ENCODE assay signal across 19 cellular contexts in genomic region chr11:47229161-47229560, GRCh38. TPM values are rescaled to one million over a fixed set of nuclear protein-coding genes. Genes with fewer than 3 reads are reported as not detected.
DNase-seq lines count a peak whose midpoint lies in the region; ATAC-seq, FAIRE-seq and TF ChIP-seq lines count a peak whose summit lies in the region.
"Had no signal": no experiment of that assay in that cellular context is flagged by ENCODE, and none has a peak within 500 bp of the region (broad histone marks: within the 10 kb centered on the region; RNA-seq: fewer than 3 reads in every experiment).

No MANE protein-coding gene starts in this region.

- in situ Hi-C loops in HepG2 (cut with HindIII; ENCODE audit: extremely low pct_ligation_motif_present, low pct_unique_long_range_greater_than_20kb): no loop called here

- TF ChIP-seq CTCF in HepG2 (CRISPR knock-in tag; IDR thresholded peaks at IDR 0.05) (no peak), right lobe of liver (IDR thresholded peaks at IDR 0.05) (no peak)

- H3K4me3 ChIP-seq in HepG2 (replicated peaks in 1 of 3; ENCODE audit: insufficient read depth in 1 of 3, low read depth in 2 of 3, low read length in 3 of 3): no peak overlapping the region
- no peak overlapping the region for H3K4me3 ChIP-seq in right lobe of liver
- H3K4me3 ChIP-seq: BLaER1 treated with 17β-estradiol and CSF1 and Interleukin-3, amounts not matched to agents 10 nM and 100 nM; K562 had no signal

- H3K9me3 Mint-ChIP-seq in T-helper 1 cell treated with Interleukin-12 subunit alpha and Interleukin-12 subunit beta and Interleukin-4 antibody, amounts not matched to agents 30 μg/mL and 1 μg/mL, for 36 hours: no peaks in the 10 kb centered on the region
- no peaks in the 10 kb centered on the region for H3K9me3 Mint-ChIP-seq in activated naive CD8-positive, alpha-beta T cell treated with anti-CD3 and anti-CD28 coated beads for 36 hours
- H3K9me3 Mint-ChIP-seq in stimulated activated memory B cell treated with anti-CD40 and anti-IgM and Interleukin-4, amounts not matched to agents 10 μg/mL and 1 μg/mL and 100 μg/mL, for 72 hours: no peaks in the 10 kb centered on the region

- H3K9me3 ChIP-seq in HepG2 (ENCODE audit: low read length) (no peaks in the 10 kb centered on the region), right lobe of liver (no peaks in the 10 kb centered on the region)
- H3K9me3 ChIP-seq: BLaER1 treated with 17β-estradiol and CSF1 and Interleukin-3, amounts not matched to agents 10 nM and 100 nM had no signal

- no peak overlapping the region for H3K4me2 ChIP-seq in HepG2 (ENCODE audit: low read depth, low read length)
- H3K4me2 ChIP-seq: BLaER1 treated with 17β-estradiol and CSF1 and Interleukin-3, amounts not matched to agents 10 nM and 100 nM had no signal

- no peak overlapping the region for H3K9ac ChIP-seq in HepG2 (ENCODE audit: insufficient read depth, low read depth, low read length)
- H3K9ac ChIP-seq: BLaER1 treated with 17β-estradiol and CSF1 and Interleukin-3, amounts not matched to agents 10 nM and 100 nM had no signal

- DNase-seq in T-helper 1 cell: no peak
- DNase-seq in HepG2 (ENCODE audit: low spot score): no peak
- DNase-seq in right lobe of liver: no peak
- DNase-seq in activated naive CD8-positive, alpha-beta T cell treated with anti-CD3 and anti-CD28 coated beads for 36 hours: no peak
- no peak for DNase-seq in DMS79 treated with DMSO at 0.1 percent for 48 hours (lab: John Stamatoyannopoulos, UW)
- DNase-seq in dedifferentiated amniotic fluid mesenchymal stem cell (ENCODE audit: extremely low spot score): no peak
- DNase-seq: DMS 273 treated with DMSO at 0.1 percent for 48 hours, GF-D8, GOT3, MV-4-11, NCI-H1436, NCI-H2029, NCI-H510A treated with DMSO at 0.1 percent for 48 hours had no signal

- H3K27ac ChIP-seq in HepG2 (ENCODE audit: extremely low read length, insufficient read depth, low read length): no peak overlapping the region
- no peak overlapping the region for H3K27ac ChIP-seq in right lobe of liver
- H3K27ac ChIP-seq: BLaER1 treated with 17β-estradiol and CSF1 and Interleukin-3, amounts not matched to agents 10 nM and 100 nM had no signal

- no peaks in the 10 kb centered on the region for H3K27me3 Mint-ChIP-seq in T-helper 1 cell treated with Interleukin-12 subunit alpha and Interleukin-12 subunit beta and Interleukin-4 antibody, amounts not matched to agents 30 μg/mL and 1 μg/mL, for 36 hours (ENCODE audit: low read depth)
- H3K27me3 Mint-ChIP-seq in activated naive CD8-positive, alpha-beta T cell treated with anti-CD3 and anti-CD28 coated beads for 36 hours: no peaks in the 10 kb centered on the region
- H3K27me3 Mint-ChIP-seq in stimulated activated memory B cell treated with anti-CD40 and anti-IgM and Interleukin-4, amounts not matched to agents 10 μg/mL and 1 μg/mL and 100 μg/mL, for 72 hours: no peaks in the 10 kb centered on the region

- 98% methylated on average over 8 of the region's 8 CpGs for WGBS in HepG2 (ENCODE audit: low lambda C conversion rate)
- 89% methylated on average over 8 of the region's 8 CpGs for WGBS in right lobe of liver (ENCODE audit: insufficient coverage, low coverage, low lambda C conversion rate, missing lambda C conversion rate)

- FAIRE-seq in HepG2 (lab: Jason Lieb, UNC): no peak
- FAIRE-seq: A204.1, K562 had no signal

- H3K36me3 ChIP-seq in HepG2 (replicated peaks in 1 of 2; ENCODE audit: control insufficient read depth in 1 of 2, insufficient read depth in 2 of 2, low read length in 2 of 2) (peaks cover 4 to 21% of the 10 kb centered on the region in 2 experiments), right lobe of liver (no peaks in the 10 kb centered on the region)

- no peaks in the 10 kb centered on the region; the same call in 1 of the 2 replicates for H4K20me1 ChIP-seq in HepG2 (ENCODE audit: insufficient read depth, low read length)

- H2AFZ ChIP-seq in HepG2 (ENCODE audit: low read length): no peak overlapping the region

- peaks cover 44% of the 10 kb centered on the region for H3K36me3 Mint-ChIP-seq in T-helper 1 cell treated with Interleukin-12 subunit alpha and Interleukin-12 subunit beta and Interleukin-4 antibody, amounts not matched to agents 30 μg/mL and 1 μg/mL, for 36 hours (ENCODE audit: low read depth)
- H3K36me3 Mint-ChIP-seq in activated naive CD8-positive, alpha-beta T cell treated with anti-CD3 and anti-CD28 coated beads for 36 hours: peaks cover 52% of the 10 kb centered on the region
- peaks cover 51% of the 10 kb centered on the region for H3K36me3 Mint-ChIP-seq in stimulated activated memory B cell treated with anti-CD40 and anti-IgM and Interleukin-4, amounts not matched to agents 10 μg/mL and 1 μg/mL and 100 μg/mL, for 72 hours

- H3K4me1 Mint-ChIP-seq in T-helper 1 cell treated with Interleukin-12 subunit alpha and Interleukin-12 subunit beta and Interleukin-4 antibody, amounts not matched to agents 30 μg/mL and 1 μg/mL, for 36 hours (ENCODE audit: low read depth): peaks cover 34% of the 10 kb centered on the region
- peaks cover 24% of the 10 kb centered on the region for H3K4me1 Mint-ChIP-seq in activated naive CD8-positive, alpha-beta T cell treated with anti-CD3 and anti-CD28 coated beads for 36 hours
- peaks cover 18% of the 10 kb centered on the region for H3K4me1 Mint-ChIP-seq in stimulated activated memory B cell treated with anti-CD40 and anti-IgM and Interleukin-4, amounts not matched to agents 10 μg/mL and 1 μg/mL and 100 μg/mL, for 72 hours

- no peak for TF ChIP-seq POLR2A in HepG2 (IDR thresholded peaks at IDR 0.05; ENCODE audit: insufficient read depth in 1 of 2, low read depth in 2 of 2, low read length in 2 of 2)
- TF ChIP-seq POLR2A in right lobe of liver (IDR thresholded peaks at IDR 0.05): no peak

- H3K4me3 Mint-ChIP-seq in T-helper 1 cell treated with Interleukin-12 subunit alpha and Interleukin-12 subunit beta and Interleukin-4 antibody, amounts not matched to agents 30 μg/mL and 1 μg/mL, for 36 hours: no peak overlapping the region
- H3K4me3 Mint-ChIP-seq in activated naive CD8-positive, alpha-beta T cell treated with anti-CD3 and anti-CD28 coated beads for 36 hours: no peak overlapping the region
- H3K4me3 Mint-ChIP-seq in stimulated activated memory B cell treated with anti-CD40 and anti-IgM and Interleukin-4, amounts not matched to agents 10 μg/mL and 1 μg/mL and 100 μg/mL, for 72 hours: no peak overlapping the region

- peak overlapping the region; percentile 50 for H3K27ac Mint-ChIP-seq in T-helper 1 cell treated with Interleukin-12 subunit alpha and Interleukin-12 subunit beta and Interleukin-4 antibody, amounts not matched to agents 30 μg/mL and 1 μg/mL, for 36 hours
- H3K27ac Mint-ChIP-seq in activated naive CD8-positive, alpha-beta T cell treated with anti-CD3 and anti-CD28 coated beads for 36 hours: peak overlapping the region; percentile 2
- peak overlapping the region; percentile 2 for H3K27ac Mint-ChIP-seq in stimulated activated memory B cell treated with anti-CD40 and anti-IgM and Interleukin-4, amounts not matched to agents 10 μg/mL and 1 μg/mL and 100 μg/mL, for 72 hours

- CTCF ChIA-PET in HepG2 (lab: Yijun Ruan, JAX; ENCODE audit: low intra/inter-chr PET ratio, low total read pairs): no interaction called here

- peaks cover 2% of the 10 kb centered on the region for H3K79me2 ChIP-seq in HepG2 (ENCODE audit: insufficient read depth, low read length)

- ATAC-seq in HepG2: no peak
- ATAC-seq in right lobe of liver: no peak
- no peak for ATAC-seq in stimulated activated memory B cell treated with anti-CD40 and anti-IgM and Interleukin-4, amounts not matched to agents 10 μg/mL and 1 μg/mL and 100 μg/mL, for 72 hours
- ATAC-seq: K562, Panc1 had no signal

- peaks cover 16% of the 10 kb centered on the region for H3K4me1 ChIP-seq in HepG2 (ENCODE audit: insufficient read depth, low read length)
- H3K4me1 ChIP-seq in right lobe of liver: peaks cover 0 to 15% (median 5%) of the 10 kb centered on the region in 4 donors

- no peak for TF ChIP-seq RAD21 in HepG2 (CRISPR knock-in tag; IDR thresholded peaks at IDR 0.05)

- BruUV-seq in HepG2 (replicated peaks; lab: Mats Ljungman, UMichigan): no TSS peak

- TF ChIP-seq EP300 in HepG2 (IDR thresholded peaks at IDR 0.05; ENCODE audit: low read depth in 2 of 2, low read length in 2 of 2): no peak
- no peak for TF ChIP-seq EP300 in HepG2 (CRISPR knock-in tag; IDR thresholded peaks at IDR 0.05; ENCODE audit: borderline replicate concordance)

- H3K27me3 ChIP-seq in HepG2 (ENCODE audit: control insufficient read depth in 1 of 2, insufficient read depth in 2 of 2, low read length in 2 of 2) (no peaks in the 10 kb centered on the region), right lobe of liver (no peaks in the 10 kb centered on the region)
- H3K27me3 ChIP-seq: BLaER1 treated with 17β-estradiol and CSF1 and Interleukin-3, amounts not matched to agents 10 nM and 100 nM had no signal

- POLR2A ChIA-PET in HepG2 (lab: Yijun Ruan, JAX): no interaction called here

- intact Hi-C loops in HepG2 (cut with micrococcal nuclease; ENCODE audit: unreplicated experiment) (no loop called here), right lobe of liver (cut with DNase I) (no loop called here)

RNA-seq across cellular contexts. Expression of gene DDB2, which starts 14.4 kb away (rescaled TPM):
- total RNA-seq in HepG2 (2016; rRNA removed; fragmentation: Illumina TruSeq; extraction: Trizol) (83.4 and 88.1 TPM in 2 replicates), right lobe of liver (10 to 100 TPM; 13.1 to 24.2 (median 13.8) TPM)
- 42.2 and 43.5 TPM in 2 replicates for total RNA-seq in HepG2 (2016; cell fraction: cytosol; rRNA removed; fragmentation: Illumina TruSeq; extraction: Trizol; ENCODE audit: low read depth)
- total RNA-seq in HepG2 (2016; cell fraction: insoluble cytoplasmic fraction; rRNA removed; fragmentation: Illumina TruSeq; extraction: Trizol): 83.5 and 97.1 TPM in 2 replicates
- total RNA-seq in HepG2 (2016; cell fraction: membrane; rRNA removed; fragmentation: Illumina TruSeq; extraction: Trizol): 57.3 and 60.8 TPM in 2 replicates
- 58.4 and 60.1 TPM in 2 replicates for total RNA-seq in HepG2 (2016; cell fraction: nucleus; rRNA removed; fragmentation: Illumina TruSeq; extraction: Trizol)
- 66.8 and 71.4 TPM in 2 replicates for polyA plus RNA-seq in HepG2 (2011; rRNA removed)
- 52.8 and 58.0 TPM in 2 replicates for polyA plus RNA-seq in HepG2 (2011; cell fraction: cytosol; rRNA removed)
- polyA plus RNA-seq in HepG2 (2011; cell fraction: nucleus; rRNA removed): 181 and 193 TPM in 2 replicates
- polyA plus RNA-seq in HepG2 (2012): 46.8 and 59.0 TPM in 2 replicates
- 33.5 and 35.4 TPM in 2 replicates for polyA plus RNA-seq in HepG2 (2016; cell fraction: cytosol; fragmentation: Illumina TruSeq; extraction: Trizol; ENCODE audit: low read depth)
- polyA plus RNA-seq in HepG2 (2016; cell fraction: insoluble cytoplasmic fraction; fragmentation: Illumina TruSeq; extraction: Trizol; ENCODE audit: low read depth): 91.3 and 93.6 TPM in 2 replicates
- polyA plus RNA-seq in HepG2 (2016; cell fraction: membrane; fragmentation: Illumina TruSeq; extraction: Trizol; ENCODE audit: low read depth): 43.2 and 43.8 TPM in 2 replicates
- 125 and 136 TPM in 2 replicates for polyA plus RNA-seq in HepG2 (2016; cell fraction: nucleus; fragmentation: Illumina TruSeq; extraction: Trizol; ENCODE audit: insufficient read depth, low read depth)
- polyA minus RNA-seq in HepG2 (2011; rRNA and poly(A)+ RNA removed; ENCODE audit: low replicate concordance): 62.5 and 94.9 TPM in 2 replicates
- polyA minus RNA-seq in HepG2 (2011; cell fraction: cytosol; rRNA and poly(A)+ RNA removed): 19.2 and 26.2 TPM in 2 replicates
- polyA minus RNA-seq in HepG2 (2011; cell fraction: nucleus; rRNA and poly(A)+ RNA removed): 62.4 and 65.9 TPM in 2 replicates
- 100 to 1,000 TPM; 111 to 112 TPM for total RNA-seq in activated naive CD8-positive, alpha-beta T cell treated with anti-CD3 and anti-CD28 coated beads for 36 hours

RNA-seq across cellular contexts. Expression of gene ACP2, which starts 19.5 kb away (rescaled TPM):
- total RNA-seq in HepG2 (2016; rRNA removed; fragmentation: Illumina TruSeq; extraction: Trizol): 7.8 and 20.2 TPM in 2 replicates
- total RNA-seq in HepG2 (2016; cell fraction: cytosol; rRNA removed; fragmentation: Illumina TruSeq; extraction: Trizol; ENCODE audit: low read depth): 4.1 and 4.5 TPM in 2 replicates
- total RNA-seq in HepG2 (2016; cell fraction: insoluble cytoplasmic fraction; rRNA removed; fragmentation: Illumina TruSeq; extraction: Trizol): 6.4 and 19.4 TPM in 2 replicates
- 7.4 and 7.6 TPM in 2 replicates for total RNA-seq in HepG2 (2016; cell fraction: membrane; rRNA removed; fragmentation: Illumina TruSeq; extraction: Trizol)
- 22.3 and 27.4 TPM in 2 replicates for total RNA-seq in HepG2 (2016; cell fraction: nucleus; rRNA removed; fragmentation: Illumina TruSeq; extraction: Trizol)
- 17.7 and 27.5 TPM in 2 replicates for polyA plus RNA-seq in HepG2 (2011; rRNA removed)
- 11.6 and 12.5 TPM in 2 replicates for polyA plus RNA-seq in HepG2 (2011; cell fraction: cytosol; rRNA removed)
- polyA plus RNA-seq in HepG2 (2011; cell fraction: nucleus; rRNA removed): 57.6 and 68.7 TPM in 2 replicates
- polyA plus RNA-seq in HepG2 (2012): 14.7 and 15.9 TPM in 2 replicates
- polyA plus RNA-seq in HepG2 (2016; cell fraction: cytosol; fragmentation: Illumina TruSeq; extraction: Trizol; ENCODE audit: low read depth): 3.3 and 3.6 TPM in 2 replicates
- polyA plus RNA-seq in HepG2 (2016; cell fraction: insoluble cytoplasmic fraction; fragmentation: Illumina TruSeq; extraction: Trizol; ENCODE audit: low read depth): 6.0 and 8.7 TPM in 2 replicates
- polyA plus RNA-seq in HepG2 (2016; cell fraction: membrane; fragmentation: Illumina TruSeq; extraction: Trizol; ENCODE audit: low read depth): 6.0 and 6.5 TPM in 2 replicates
- polyA plus RNA-seq in HepG2 (2016; cell fraction: nucleus; fragmentation: Illumina TruSeq; extraction: Trizol; ENCODE audit: insufficient read depth, low read depth): 38.9 and 42.1 TPM in 2 replicates
- polyA minus RNA-seq in HepG2 (2011; rRNA and poly(A)+ RNA removed; ENCODE audit: low replicate concordance): 55.8 and 92.1 TPM in 2 replicates
- 13.0 and 13.5 TPM in 2 replicates for polyA minus RNA-seq in HepG2 (2011; cell fraction: cytosol; rRNA and poly(A)+ RNA removed)
- 35.7 and 37.6 TPM in 2 replicates for polyA minus RNA-seq in HepG2 (2011; cell fraction: nucleus; rRNA and poly(A)+ RNA removed)
- total RNA-seq in right lobe of liver: 100 to 1,000 TPM in 2 of 6 experiments, 10 to 100 TPM in 4; 53.3 to 173 (median 64.1) TPM
- 10 to 100 TPM; 13.4 to 13.9 TPM for total RNA-seq in activated naive CD8-positive, alpha-beta T cell treated with anti-CD3 and anti-CD28 coated beads for 36 hours

RNA-seq across cellular contexts. Expression of gene NR1H3, which starts 28.6 kb away (rescaled TPM):
- 36.5 and 41.8 TPM in 2 replicates for total RNA-seq in HepG2 (2016; rRNA removed; fragmentation: Illumina TruSeq; extraction: Trizol)
- 22.0 and 26.3 TPM in 2 replicates for total RNA-seq in HepG2 (2016; cell fraction: cytosol; rRNA removed; fragmentation: Illumina TruSeq; extraction: Trizol; ENCODE audit: low read depth)
- total RNA-seq in HepG2 (2016; cell fraction: insoluble cytoplasmic fraction; rRNA removed; fragmentation: Illumina TruSeq; extraction: Trizol): 41.4 and 43.5 TPM in 2 replicates
- total RNA-seq in HepG2 (2016; cell fraction: membrane; rRNA removed; fragmentation: Illumina TruSeq; extraction: Trizol): 46.0 and 47.2 TPM in 2 replicates
- 30.2 and 30.9 TPM in 2 replicates for total RNA-seq in HepG2 (2016; cell fraction: nucleus; rRNA removed; fragmentation: Illumina TruSeq; extraction: Trizol)
- 102 and 115 TPM in 2 replicates for polyA plus RNA-seq in HepG2 (2011; rRNA removed)
- 63.3 and 100 TPM in 2 replicates for polyA plus RNA-seq in HepG2 (2011; cell fraction: cytosol; rRNA removed)
- polyA plus RNA-seq in HepG2 (2011; cell fraction: nucleus; rRNA removed): 260 and 267 TPM in 2 replicates
- polyA plus RNA-seq in HepG2 (2012): 31.6 and 34.5 TPM in 2 replicates
- polyA plus RNA-seq in HepG2 (2016; cell fraction: cytosol; fragmentation: Illumina TruSeq; extraction: Trizol; ENCODE audit: low read depth): 18.8 and 21.2 TPM in 2 replicates
- polyA plus RNA-seq in HepG2 (2016; cell fraction: insoluble cytoplasmic fraction; fragmentation: Illumina TruSeq; extraction: Trizol; ENCODE audit: low read depth): 29.3 and 35.1 TPM in 2 replicates
- 29.5 and 32.4 TPM in 2 replicates for polyA plus RNA-seq in HepG2 (2016; cell fraction: membrane; fragmentation: Illumina TruSeq; extraction: Trizol; ENCODE audit: low read depth)
- polyA plus RNA-seq in HepG2 (2016; cell fraction: nucleus; fragmentation: Illumina TruSeq; extraction: Trizol; ENCODE audit: insufficient read depth, low read depth): 72.4 and 72.5 TPM in 2 replicates
- 123 and 184 TPM in 2 replicates for polyA minus RNA-seq in HepG2 (2011; rRNA and poly(A)+ RNA removed; ENCODE audit: low replicate concordance)
- 21.1 and 25.4 TPM in 2 replicates for polyA minus RNA-seq in HepG2 (2011; cell fraction: cytosol; rRNA and poly(A)+ RNA removed)
- polyA minus RNA-seq in HepG2 (2011; cell fraction: nucleus; rRNA and poly(A)+ RNA removed): 36.3 and 39.8 TPM in 2 replicates
- total RNA-seq in right lobe of liver: 10 to 100 TPM; 61.5 to 82.9 (median 67.3) TPM
- total RNA-seq in activated naive CD8-positive, alpha-beta T cell treated with anti-CD3 and anti-CD28 coated beads for 36 hours: 1 to 10 TPM; 8.1 to 8.2 TPM

RNA-seq across cellular contexts. Expression of gene MADD, which starts 40.8 kb away (rescaled TPM):
- total RNA-seq in HepG2 (2016; rRNA removed; fragmentation: Illumina TruSeq; extraction: Trizol) (16.4 and 18.0 TPM in 2 replicates), right lobe of liver (10 to 100 TPM; 15.2 to 21.3 (median 16.8) TPM)
- total RNA-seq in HepG2 (2016; cell fraction: cytosol; rRNA removed; fragmentation: Illumina TruSeq; extraction: Trizol; ENCODE audit: low read depth): 3.6 and 4.8 TPM in 2 replicates
- total RNA-seq in HepG2 (2016; cell fraction: insoluble cytoplasmic fraction; rRNA removed; fragmentation: Illumina TruSeq; extraction: Trizol): 14.2 and 17.9 TPM in 2 replicates
- 5.8 and 6.9 TPM in 2 replicates for total RNA-seq in HepG2 (2016; cell fraction: membrane; rRNA removed; fragmentation: Illumina TruSeq; extraction: Trizol)
- 21.5 and 24.2 TPM in 2 replicates for total RNA-seq in HepG2 (2016; cell fraction: nucleus; rRNA removed; fragmentation: Illumina TruSeq; extraction: Trizol)
- polyA plus RNA-seq in HepG2 (2011; rRNA removed): 29.2 and 30.1 TPM in 2 replicates
- polyA plus RNA-seq in HepG2 (2011; cell fraction: cytosol; rRNA removed): 18.0 and 18.1 TPM in 2 replicates
- 70.7 and 85.3 TPM in 2 replicates for polyA plus RNA-seq in HepG2 (2011; cell fraction: nucleus; rRNA removed)
- polyA plus RNA-seq in HepG2 (2012): 18.8 and 27.6 TPM in 2 replicates
- polyA plus RNA-seq in HepG2 (2016; cell fraction: cytosol; fragmentation: Illumina TruSeq; extraction: Trizol; ENCODE audit: low read depth): 0.83 and 0.84 TPM in 2 replicates
- 11.1 and 13.7 TPM in 2 replicates for polyA plus RNA-seq in HepG2 (2016; cell fraction: insoluble cytoplasmic fraction; fragmentation: Illumina TruSeq; extraction: Trizol; ENCODE audit: low read depth)
- 2.4 TPM in 2 replicates for polyA plus RNA-seq in HepG2 (2016; cell fraction: membrane; fragmentation: Illumina TruSeq; extraction: Trizol; ENCODE audit: low read depth)
- 52.0 and 53.3 TPM in 2 replicates for polyA plus RNA-seq in HepG2 (2016; cell fraction: nucleus; fragmentation: Illumina TruSeq; extraction: Trizol; ENCODE audit: insufficient read depth, low read depth)
- polyA minus RNA-seq in HepG2 (2011; rRNA and poly(A)+ RNA removed; ENCODE audit: low replicate concordance): 124 and 272 TPM in 2 replicates
- 14.4 and 19.1 TPM in 2 replicates for polyA minus RNA-seq in HepG2 (2011; cell fraction: cytosol; rRNA and poly(A)+ RNA removed)
- 40.8 and 44.3 TPM in 2 replicates for polyA minus RNA-seq in HepG2 (2011; cell fraction: nucleus; rRNA and poly(A)+ RNA removed)
- total RNA-seq in activated naive CD8-positive, alpha-beta T cell treated with anti-CD3 and anti-CD28 coated beads for 36 hours: 10 to 100 TPM; 50.9 to 51.2 TPM

RNA-seq across cellular contexts. Expression of gene PACSIN3, which starts 42.9 kb away (rescaled TPM):
- total RNA-seq in HepG2 (2016; rRNA removed; fragmentation: Illumina TruSeq; extraction: Trizol): 86.4 and 93.3 TPM in 2 replicates
- 23.5 and 25.6 TPM in 2 replicates for total RNA-seq in HepG2 (2016; cell fraction: cytosol; rRNA removed; fragmentation: Illumina TruSeq; extraction: Trizol; ENCODE audit: low read depth)
- total RNA-seq in HepG2 (2016; cell fraction: insoluble cytoplasmic fraction; rRNA removed; fragmentation: Illumina TruSeq; extraction: Trizol): 85.9 and 101 TPM in 2 replicates
- total RNA-seq in HepG2 (2016; cell fraction: membrane; rRNA removed; fragmentation: Illumina TruSeq; extraction: Trizol): 44.9 and 52.0 TPM in 2 replicates
- total RNA-seq in HepG2 (2016; cell fraction: nucleus; rRNA removed; fragmentation: Illumina TruSeq; extraction: Trizol): 48.3 and 58.6 TPM in 2 replicates
- 47.9 and 56.8 TPM in 2 replicates for polyA plus RNA-seq in HepG2 (2011; rRNA removed)
- 46.8 and 58.3 TPM in 2 replicates for polyA plus RNA-seq in HepG2 (2011; cell fraction: cytosol; rRNA removed)
- 69.7 and 70.5 TPM in 2 replicates for polyA plus RNA-seq in HepG2 (2011; cell fraction: nucleus; rRNA removed)
- polyA plus RNA-seq in HepG2 (2012): 37.6 and 45.0 TPM in 2 replicates
- 19.9 and 22.2 TPM in 2 replicates for polyA plus RNA-seq in HepG2 (2016; cell fraction: cytosol; fragmentation: Illumina TruSeq; extraction: Trizol; ENCODE audit: low read depth)
- polyA plus RNA-seq in HepG2 (2016; cell fraction: insoluble cytoplasmic fraction; fragmentation: Illumina TruSeq; extraction: Trizol; ENCODE audit: low read depth): 75.8 and 91.5 TPM in 2 replicates
- polyA plus RNA-seq in HepG2 (2016; cell fraction: membrane; fragmentation: Illumina TruSeq; extraction: Trizol; ENCODE audit: low read depth): 36.6 and 40.8 TPM in 2 replicates
- 92.3 and 96.2 TPM in 2 replicates for polyA plus RNA-seq in HepG2 (2016; cell fraction: nucleus; fragmentation: Illumina TruSeq; extraction: Trizol; ENCODE audit: insufficient read depth, low read depth)
- polyA minus RNA-seq in HepG2 (2011; rRNA and poly(A)+ RNA removed; ENCODE audit: low replicate concordance): 46.1 and 86.9 TPM in 2 replicates
- polyA minus RNA-seq in HepG2 (2011; cell fraction: cytosol; rRNA and poly(A)+ RNA removed): 31.6 and 35.2 TPM in 2 replicates
- 26.5 and 27.4 TPM in 2 replicates for polyA minus RNA-seq in HepG2 (2011; cell fraction: nucleus; rRNA and poly(A)+ RNA removed)
- 10 to 100 TPM in 5 of 6 experiments, 1 to 10 TPM in 1; 9.6 to 31.1 (median 25.0) TPM for total RNA-seq in right lobe of liver
- total RNA-seq in activated naive CD8-positive, alpha-beta T cell treated with anti-CD3 and anti-CD28 coated beads for 36 hours: 1 to 10 TPM; 6.8 to 7.0 TPM
